31 cellular contexts compared by ENCODE assay signal in the genomic region with DNA sequence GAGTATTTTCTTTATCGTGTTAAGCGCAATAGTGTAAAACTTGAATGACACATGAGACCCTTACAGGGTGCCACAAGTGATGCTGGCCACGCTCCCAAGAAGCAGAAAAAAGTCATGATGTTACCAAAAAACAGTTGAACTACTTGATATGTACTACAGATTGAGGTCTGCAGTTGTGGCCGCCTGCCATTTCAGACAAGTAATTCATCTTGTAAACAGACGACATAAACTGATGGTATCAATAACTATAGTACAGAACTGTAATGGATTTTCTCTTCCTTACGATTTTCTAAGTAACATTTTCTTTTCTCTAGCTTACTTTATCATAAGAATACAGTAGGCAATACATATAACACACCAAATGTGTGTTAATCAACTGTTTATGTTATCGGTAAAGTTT. TPM values are rescaled to one million over a fixed set of nuclear protein-coding genes. Genes with fewer than 3 reads are reported as not detected.
DNase-seq lines count a peak whose midpoint lies in the region; ATAC-seq and TF ChIP-seq lines count a peak whose summit lies in the region.
"Had no signal": no experiment of that assay in that cellular context is flagged by ENCODE, and none has a peak within 500 bp of the region (broad histone marks: within the 10 kb centered on the region; RNA-seq: fewer than 3 reads in every experiment).

No MANE protein-coding gene starts in this region.

- H2AFZ ChIP-seq in fibroblast of lung (ENCODE audit: low read length): no peak overlapping the region

- H3K4me3 ChIP-seq in RWPE2 (ENCODE audit: severe bottlenecking) (no peak overlapping the region), fibroblast of lung (replicated peaks in 1 of 4; ENCODE audit: control extremely low read depth in 1 of 4, insufficient read depth in 1 of 4, low read depth in 3 of 4, low read length in 4 of 4) (peak overlapping the region; percentile 9 to 26 (median 16)), skeletal muscle satellite cell (ENCODE audit: low read length) (peak overlapping the region; percentile 51)
- H3K4me3 ChIP-seq: MG63, Peyer's patch, right lobe of liver, thyroid gland, vagina had no signal

- H4K20me1 ChIP-seq in fibroblast of lung (ENCODE audit: control insufficient read depth, extremely low read depth, insufficient read depth, low read length): no peaks in the 10 kb centered on the region

- H3K9ac ChIP-seq in fibroblast of lung (ENCODE audit: insufficient read depth, low read length): no peak overlapping the region
- H3K9ac ChIP-seq in skeletal muscle satellite cell (ENCODE audit: low read depth, low read length): no peak overlapping the region

- peaks cover 63% of the 10 kb centered on the region for H3K4me1 ChIP-seq in RWPE2 (ENCODE audit: insufficient read depth, poor library complexity, severe bottlenecking)
- peaks cover 10% of the 10 kb centered on the region for H3K4me1 ChIP-seq in fibroblast of lung (ENCODE audit: control insufficient read depth, extremely low read depth, insufficient read depth, low read length)
- H3K4me1 ChIP-seq in skeletal muscle satellite cell (ENCODE audit: control insufficient read depth, insufficient read depth, low read length): peaks cover 36% of the 10 kb centered on the region

- H3K9me3 ChIP-seq in RWPE2 (ENCODE audit: severe bottlenecking): no peaks in the 10 kb centered on the region
- H3K9me3 ChIP-seq in fibroblast of lung (ENCODE audit: control insufficient read depth, insufficient read depth, low read depth, low read length): no peaks in the 10 kb centered on the region
- H3K9me3 ChIP-seq in skeletal muscle satellite cell (replicated peaks; ENCODE audit: low read length): no peaks in the 10 kb centered on the region
- H3K9me3 ChIP-seq: left lung, neutrophil, Peyer's patch, right lobe of liver, stomach, thyroid gland, vagina had no signal

- TF ChIP-seq CTCF in RWPE2 (IDR thresholded peaks at IDR 0.05; ENCODE audit: poor library complexity, severe bottlenecking) (no peak), fibroblast of lung (conservative IDR thresholded peaks at IDR 0.05 in 1 of 2, IDR thresholded peaks at IDR 0.05 in 1 of 2; ENCODE audit: low read depth in 1 of 2, low read length in 2 of 2) (no peak), GM20000 (IDR thresholded peaks at IDR 0.05; ENCODE audit: extremely low read depth, missing control alignments) (no peak)

- H3K4me2 ChIP-seq in fibroblast of lung (ENCODE audit: extremely low read depth, insufficient read depth, low read length) (peak overlapping the region; percentile 76), skeletal muscle satellite cell (ENCODE audit: low read length) (peak overlapping the region; percentile 67)

- H3K27me3 ChIP-seq in RWPE2 (ENCODE audit: insufficient read depth, poor library complexity, severe bottlenecking): no peaks in the 10 kb centered on the region
- H3K27me3 ChIP-seq in fibroblast of lung (ENCODE audit: control insufficient read depth, insufficient read depth, low read length): no peaks in the 10 kb centered on the region
- H3K27me3 ChIP-seq in skeletal muscle satellite cell (ENCODE audit: control insufficient read depth, insufficient read depth, low read length): no peaks in the 10 kb centered on the region
- H3K27me3 ChIP-seq: dorsolateral prefrontal cortex, left lung, MG63, neutrophil, Peyer's patch, right lobe of liver, stomach, thyroid gland, vagina had no signal

- ATAC-seq in RWPE2 (ENCODE audit: low read depth) (no peak), HG03108 (IDR thresholded peaks at IDR 0.05; ENCODE audit: unreplicated experiment) (no peak)
- ATAC-seq: left lung, right lobe of liver had no signal

- peak in 40 of 76 experiments; percentile 10 to 65 (median 29) for DNase-seq in HUDEP-2 (lab: John Stamatoyannopoulos, UW; ENCODE audit: unreplicated experiment in 76 of 76)
- no peak for DNase-seq in RWPE2 (ENCODE audit: low spot score)
- no peak for DNase-seq in fibroblast of lung (ENCODE audit: low read depth in 2 of 2)
- DNase-seq in GM20000 (ENCODE audit: low spot score): no peak
- no peak for DNase-seq in NCI-H82 treated with DMSO at 0.1 percent for 48 hours (lab: John Stamatoyannopoulos, UW; ENCODE audit: unreplicated experiment)
- DNase-seq: activated CD4-positive, alpha-beta memory T cell treated with anti-CD3 and anti-CD28 coated beads, Interleukin-2, amount 10 ng/mL, durations not matched to agents 7 days and 5 days; activated CD4-positive, alpha-beta T cell treated with anti-CD3 and anti-CD28 coated beads for 1 hour; activated CD8-positive, alpha-beta memory T cell treated with anti-CD3 and anti-CD28 coated beads, Interleukin-2, amount 50 U/mL, for 4 hours; activated naive CD4-positive, alpha-beta T cell treated with Interleukin-2 at 50 U/mL for 16 hours; DMS79; dorsolateral prefrontal cortex; left lung; MG63; midbrain; naive B cell; NCI-H2029; NCI-H526 treated with DMSO at 0.1 percent for 48 hours; Peyer's patch; right lobe of liver; SHP77 treated with DMSO at 0.1 percent for 48 hours; stimulated activated CD4-positive, alpha-beta T cell treated with anti-CD3 and anti-CD28 coated beads, Interleukin-12 subunit alpha, Interleukin-12 subunit beta, amount 100 ng/mL, for 4 hours; stimulated activated CD4-positive, alpha-beta T cell treated with anti-CD3 and anti-CD28 coated beads, Interleukin-2, amount 100 ng/mL, for 48 hours; stomach; thyroid gland had no signal

- peaks cover 80% of the 10 kb centered on the region for H3K36me3 ChIP-seq in RWPE2 (ENCODE audit: low read depth)
- H3K36me3 ChIP-seq in fibroblast of lung (ENCODE audit: control insufficient read depth, insufficient read depth, low read length): peaks cover 7% of the 10 kb centered on the region
- peaks cover 58% of the 10 kb centered on the region for H3K36me3 ChIP-seq in skeletal muscle satellite cell (ENCODE audit: insufficient read depth, low read length)
- H3K36me3 ChIP-seq: neutrophil, Peyer's patch, thyroid gland, vagina had no signal

- peaks cover 90% of the 10 kb centered on the region for H3K79me2 ChIP-seq in fibroblast of lung (ENCODE audit: control insufficient read depth, insufficient read depth, low read length)

- H3K27ac ChIP-seq in RWPE2 (ENCODE audit: poor library complexity, severe bottlenecking) (peak overlapping the region; percentile 15), fibroblast of lung (ENCODE audit: insufficient read depth, low read length) (peak overlapping the region; percentile 48)
- H3K27ac ChIP-seq: Peyer's patch, right lobe of liver, thyroid gland had no signal

RNA-seq across cellular contexts. Expression of a gene that starts 5.5 kb away (rescaled TPM):
- 209 and 380 TPM in 2 replicates for total RNA-seq in fibroblast of lung
- polyA plus RNA-seq in fibroblast of lung: 1,165 and 1,404 TPM in 2 replicates
- 928 and 1,205 TPM in 2 replicates for polyA plus RNA-seq in fibroblast of lung (2012)
- polyA minus RNA-seq in fibroblast of lung (ENCODE audit: low replicate concordance): 662 and 789 TPM in 2 replicates
- total RNA-seq in skeletal muscle satellite cell (2012; rRNA removed): 384 and 517 TPM in 2 replicates

RNA-seq across cellular contexts. Expression of a gene that starts 30.1 kb away (rescaled TPM):
- not detected in 2 replicates for total RNA-seq in fibroblast of lung
- polyA plus RNA-seq in fibroblast of lung: 0.12 TPM in 1 of 2 replicates, not detected in the other
- polyA plus RNA-seq in fibroblast of lung (2012): not detected in 2 replicates
- not detected in 2 replicates for polyA minus RNA-seq in fibroblast of lung (ENCODE audit: low replicate concordance)
- total RNA-seq in skeletal muscle satellite cell (2012; rRNA removed): not detected in 2 replicates
- total RNA-seq: activated CD4-positive, alpha-beta memory T cell treated with anti-CD3 and anti-CD28 coated beads, Interleukin-2, amount 10 ng/mL, durations not matched to agents 7 days and 5 days; H4; HT-29; Peyer's patch; right lobe of liver; stomach; thyroid gland; vagina had no signal
- polyA plus RNA-seq: AG04450, stomach had no signal

RNA-seq across cellular contexts. Expression of a gene that starts 43.6 kb away (rescaled TPM):
- 27.2 and 28.7 TPM in 2 replicates for total RNA-seq in fibroblast of lung
- 39.6 and 46.2 TPM in 2 replicates for polyA plus RNA-seq in fibroblast of lung
- 18.2 and 18.7 TPM in 2 replicates for polyA plus RNA-seq in fibroblast of lung (2012)
- polyA minus RNA-seq in fibroblast of lung (ENCODE audit: low replicate concordance): 5.1 and 6.0 TPM in 2 replicates
- total RNA-seq in skeletal muscle satellite cell (2012; rRNA removed): 23.3 and 23.6 TPM in 2 replicates

Comparison
In these comparisons a context has a peak if more than half of its experiments do, and no peak if none do; other contexts are left out.
1. DNase-seq: peak in HUDEP-2 (40 of 76); none in RWPE2 (single experiment), fibroblast of lung (0 of 2), GM20000 (single experiment) and NCI-H82 treated with DMSO at 0.1 percent for 48 hours (single experiment).